In the genomic region with DNA sequence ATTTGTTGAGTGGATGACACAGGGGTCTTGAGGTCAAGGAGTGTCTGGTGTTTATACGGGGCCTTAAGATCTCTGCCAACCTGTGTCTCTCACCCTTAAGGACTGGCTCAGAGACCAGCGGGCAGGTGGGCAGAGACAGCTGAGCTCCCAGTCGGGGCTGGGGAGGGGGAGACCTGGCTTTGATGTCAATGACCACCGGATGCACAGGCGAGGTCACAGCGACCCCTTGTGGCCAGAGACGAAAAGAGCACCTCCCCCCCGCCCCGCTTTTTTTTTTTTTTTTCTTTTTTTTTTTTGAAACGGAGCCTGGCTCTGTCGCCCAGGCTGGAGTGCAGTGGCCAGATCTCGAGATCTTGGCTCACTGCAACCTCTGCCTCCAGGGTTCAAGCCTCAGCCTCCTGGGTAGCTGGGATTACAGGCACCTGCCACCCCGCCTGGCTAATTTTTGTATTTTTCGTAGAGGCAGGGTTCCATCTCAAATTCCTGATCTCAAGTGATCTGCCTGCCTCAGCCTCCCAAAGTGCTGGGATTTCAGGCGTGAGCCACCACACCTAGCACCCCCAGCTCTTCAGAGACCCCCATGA, we compare ENCODE assay signal across 9 cellular contexts. TPM values are rescaled to one million over a fixed set of nuclear protein-coding genes. Genes with fewer than 3 reads are reported as not detected.
A peak's percentile ranks its signal among the peaks of the same experiment; 100 is the strongest.
DNase-seq lines count a peak whose midpoint lies in the region; ATAC-seq, FAIRE-seq and TF ChIP-seq lines count a peak whose summit lies in the region.
"Had no signal": no experiment of that assay in that cellular context is flagged by ENCODE, and none has a peak within 500 bp of the region (broad histone marks: within the 10 kb centered on the region; RNA-seq: fewer than 3 reads in every experiment).

No MANE protein-coding gene starts in this region.

- peak; percentile 74 for TF ChIP-seq CTCF in SK-N-SH (IDR thresholded peaks at IDR 0.05)
- TF ChIP-seq CTCF in Loucy (conservative IDR thresholded peaks at IDR 0.05; ENCODE audit: low read length), result peak; percentile 70
- no peak for TF ChIP-seq CTCF in kidney (IDR thresholded peaks at IDR 0.05; ENCODE audit: borderline replicate concordance, extremely low read depth, insufficient read depth)
- peak; percentile 62 for TF ChIP-seq CTCF in upper lobe of right lung (IDR thresholded peaks at IDR 0.05)

- H3K27ac ChIP-seq in SK-N-SH (ENCODE audit: low read depth in 2 of 2, low read length in 1 of 2) (no peak overlapping the region), kidney (ENCODE audit: low read depth in 2 of 2, low read length in 2 of 2) (no peak overlapping the region), upper lobe of right lung (no peak overlapping the region)

- H3K9me2 ChIP-seq in SK-N-SH (no peaks in the 10 kb centered on the region), Loucy (replicated peaks; ENCODE audit: low read depth, low read length) (no peaks in the 10 kb centered on the region)

- no peak for FAIRE-seq in kidney (lab: Jason Lieb, UNC)

- H3F3A ChIP-seq in SK-N-SH (replicated peaks; ENCODE audit: insufficient read depth) (no peaks in the 10 kb centered on the region), Loucy (ENCODE audit: low read depth) (no peaks in the 10 kb centered on the region)

- H3K79me2 ChIP-seq in SK-N-SH (ENCODE audit: insufficient read depth), result no peaks in the 10 kb centered on the region
- no peaks in the 10 kb centered on the region for H3K79me2 ChIP-seq in Loucy (ENCODE audit: insufficient read depth, low read length)

- DNase-seq in SK-N-SH (peak; percentile 89), kidney (peak; percentile 43), upper lobe of right lung (no peak), putamen (ENCODE audit: low spot score) (no peak)
- peak; percentile 25 for DNase-seq in activated naive CD4-positive, alpha-beta T cell treated with anti-CD3 and anti-CD28 coated beads, Interleukin-2, amount 50 U/mL, for 16 hours

- H4K20me1 ChIP-seq in SK-N-SH (ENCODE audit: insufficient read depth) (peaks cover 10% of the 10 kb centered on the region; the same call in 1 of the 2 replicates), Loucy (ENCODE audit: insufficient read depth, low read length, poor library complexity, severe bottlenecking) (no peaks in the 10 kb centered on the region)

- CTCF ChIA-PET in SK-N-SH (lab: Yijun Ruan, JAX), result interaction anchor here (0.6 to 4.2 kb wide), 10 partner anchors 9 to 78 kb away, joined by 3 to 30 read pairs (median 4); no protein-coding TSS in a partner anchor

- no peak overlapping the region for H2AFZ ChIP-seq in SK-N-SH (ENCODE audit: low read depth)
- H2AFZ ChIP-seq in Loucy (ENCODE audit: low read length), result no peak overlapping the region

- H3K4me3 ChIP-seq in SK-N-SH (ENCODE audit: low read depth in 2 of 2, low read length in 1 of 2) (no peak overlapping the region; a peak in 1 of 4 replicates), Loucy (ENCODE audit: low read length, poor library complexity, severe bottlenecking) (no peak overlapping the region), kidney (ENCODE audit: low read length in 2 of 2) (no peak overlapping the region), upper lobe of right lung (no peak overlapping the region)

- WGBS in SK-N-SH (ENCODE audit: low lambda C conversion rate), result 35% methylated on average over 15 of the region's 15 CpGs

- H3K4me1 ChIP-seq in SK-N-SH (ENCODE audit: control insufficient read depth in 1 of 2, insufficient read depth in 2 of 2, low read depth in 1 of 2, low read length in 1 of 2) (no peaks in the 10 kb centered on the region; a peak in 1 of 4 replicates), Loucy (ENCODE audit: insufficient read depth, low read length, poor library complexity, severe bottlenecking) (no peaks in the 10 kb centered on the region), kidney (ENCODE audit: control insufficient read depth in 1 of 2, insufficient read depth in 1 of 2, low read depth in 1 of 2, low read length in 2 of 2) (no peaks in the 10 kb centered on the region), upper lobe of right lung (no peaks in the 10 kb centered on the region)

- POLR2A ChIA-PET in SK-N-SH (lab: Yijun Ruan, JAX), result interaction anchor here (0.5 kb wide), 1 partner anchor 150 kb away, joined by 3 read pairs; no protein-coding TSS in a partner anchor

- no peak for TF ChIP-seq EP300 in SK-N-SH (IDR thresholded peaks at IDR 0.05; ENCODE audit: borderline replicate concordance in 1 of 2, low read depth in 1 of 2, low read length in 1 of 2)

- ATAC-seq in SK-N-SH treated with all-trans-retinoic acid at 6 μM for 48 hours (no peak), upper lobe of right lung (peak; percentile 7), GM21381 (IDR thresholded peaks at IDR 0.05; ENCODE audit: unreplicated experiment) (no peak)
- ATAC-seq: naive thymus-derived CD8-positive, alpha-beta T cell had no signal

- intact Hi-C loops in kidney (cut with DNase I), result no loop called here
- intact Hi-C loops in upper lobe of right lung (cut with DNase I), result no loop called here

- TF ChIP-seq RAD21 in SK-N-SH (IDR thresholded peaks at IDR 0.05; ENCODE audit: low read length), result peak; percentile 63

- peaks cover 2 to 13% of the 10 kb centered on the region in 2 experiments for H3K36me3 ChIP-seq in SK-N-SH (replicated peaks in 1 of 2; ENCODE audit: control insufficient read depth in 1 of 2, insufficient read depth in 2 of 2, low read length in 1 of 2)
- no peaks in the 10 kb centered on the region for H3K36me3 ChIP-seq in Loucy (ENCODE audit: insufficient read depth, low read length)
- no peaks in the 10 kb centered on the region for H3K36me3 ChIP-seq in kidney (ENCODE audit: control insufficient read depth in 1 of 2, insufficient read depth in 2 of 2, low read length in 2 of 2)
- peaks cover under 1% of the 10 kb centered on the region for H3K36me3 ChIP-seq in upper lobe of right lung

- H3K9ac ChIP-seq in SK-N-SH (no peak overlapping the region), Loucy (ENCODE audit: low read depth, low read length, poor library complexity, severe bottlenecking) (no peak overlapping the region), kidney (ENCODE audit: low read length in 2 of 2) (no peak overlapping the region)

- H3K27me3 ChIP-seq in SK-N-SH (ENCODE audit: insufficient read depth), result no peaks in the 10 kb centered on the region
- no peaks in the 10 kb centered on the region for H3K27me3 ChIP-seq in Loucy (ENCODE audit: insufficient read depth, low read length, poor library complexity, severe bottlenecking)
- no peaks in the 10 kb centered on the region for H3K27me3 ChIP-seq in upper lobe of right lung

- H3K4me2 ChIP-seq in SK-N-SH, result no peak overlapping the region
- no peak overlapping the region for H3K4me2 ChIP-seq in Loucy (ENCODE audit: low read depth, low read length, poor library complexity, severe bottlenecking)

- H3K9me3 ChIP-seq in SK-N-SH, result no peaks in the 10 kb centered on the region
- H3K9me3 ChIP-seq in Loucy (ENCODE audit: insufficient read depth, low read depth, low read length), result no peaks in the 10 kb centered on the region
- H3K9me3 ChIP-seq in kidney (ENCODE audit: control insufficient read depth in 1 of 2, low read length in 2 of 2), result no peaks in the 10 kb centered on the region
- no peaks in the 10 kb centered on the region for H3K9me3 ChIP-seq in upper lobe of right lung

TF ChIP-seq in SK-N-SH, 30 proteins besides CTCF, POLR2A, EP300 and RAD21 (continues in another document):
- TF ChIP-seq SIN3A (IDR thresholded peaks at IDR 0.05; ENCODE audit: borderline replicate concordance, low read depth, low read length) (no peak), RCOR1 (IDR thresholded peaks at IDR 0.05; ENCODE audit: low read length) (no peak)
- TF ChIP-seq, protein P1, sequence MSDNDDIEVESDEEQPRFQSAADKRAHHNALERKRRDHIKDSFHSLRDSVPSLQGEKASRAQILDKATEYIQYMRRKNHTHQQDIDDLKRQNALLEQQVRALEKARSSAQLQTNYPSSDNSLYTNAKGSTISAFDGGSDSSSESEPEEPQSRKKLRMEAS (IDR thresholded peaks at IDR 0.05; ENCODE audit: low read depth), result no peak

TF ChIP-seq in SK-N-SH treated with all-trans-retinoic acid at 6 μM for 48 hours, 23 proteins besides CTCF, POLR2A, EP300 and RAD21:
- TF ChIP-seq SNAI2 (CRISPR knock-in tag; IDR thresholded peaks at IDR 0.05) (no peak), PPARA (CRISPR knock-in tag; IDR thresholded peaks at IDR 0.05; ENCODE audit: borderline replicate concordance) (no peak), ZNF70 (CRISPR knock-in tag; IDR thresholded peaks at IDR 0.05) (no peak), ESRRG (CRISPR knock-in tag; IDR thresholded peaks at IDR 0.05) (no peak), OSR1 (CRISPR knock-in tag; IDR thresholded peaks at IDR 0.05) (no peak)

RNA-seq across cellular contexts. Expression of a gene that starts 12.1 kb away (rescaled TPM):
- polyA plus RNA-seq in SK-N-SH (2012; rRNA removed) (0.19 and 0.26 TPM in 2 replicates), kidney (ENCODE audit: insufficient read depth, low read depth, low replicate concordance) (not detected)
- polyA plus RNA-seq in SK-N-SH (2012; cell fraction: cytosol; rRNA removed), result 0.04 TPM in 1 of 2 replicates, not detected in the other
- polyA plus RNA-seq in SK-N-SH (2012; cell fraction: nucleus; rRNA removed), result 1.5 and 1.8 TPM in 2 replicates
- total RNA-seq in kidney (0.22 TPM), upper lobe of right lung (not detected)
- polyA plus RNA-seq: naive thymus-derived CD8-positive, alpha-beta T cell had no signal

RNA-seq across cellular contexts. Expression of a gene that starts 13.4 kb away (rescaled TPM):
- polyA plus RNA-seq in SK-N-SH (2012; rRNA removed) (7.2 and 8.8 TPM in 2 replicates), kidney (ENCODE audit: insufficient read depth, low read depth, low replicate concordance) (5.2 TPM)
- polyA plus RNA-seq in SK-N-SH (2012; cell fraction: cytosol; rRNA removed), result 3.3 and 5.7 TPM in 2 replicates
- polyA plus RNA-seq in SK-N-SH (2012; cell fraction: nucleus; rRNA removed), result 17.0 and 23.2 TPM in 2 replicates
- total RNA-seq in kidney (8.4 TPM), upper lobe of right lung (8.5 TPM)

RNA-seq across cellular contexts. Expression of a gene that starts 29.9 kb away (rescaled TPM):
- polyA plus RNA-seq in SK-N-SH (2012; rRNA removed) (not detected in 2 replicates), kidney (ENCODE audit: insufficient read depth, low read depth, low replicate concordance) (not detected)
- not detected in 2 replicates for polyA plus RNA-seq in SK-N-SH (2012; cell fraction: cytosol; rRNA removed)
- polyA plus RNA-seq in SK-N-SH (2012; cell fraction: nucleus; rRNA removed), result not detected in 2 replicates
- total RNA-seq in kidney (not detected), upper lobe of right lung (not detected)
- total RNA-seq: naive thymus-derived CD8-positive, alpha-beta T cell had no signal
- polyA plus RNA-seq: naive thymus-derived CD8-positive, alpha-beta T cell had no signal

RNA-seq across cellular contexts. Expression of a gene that starts 29.9 kb away (rescaled TPM):
- polyA plus RNA-seq in SK-N-SH (2012; rRNA removed), result not detected in 2 replicates
- polyA plus RNA-seq in SK-N-SH (2012; cell fraction: cytosol; rRNA removed), result 0.01 TPM in 2 replicates
- polyA plus RNA-seq in SK-N-SH (2012; cell fraction: nucleus; rRNA removed), result not detected in 2 replicates
- 8.1 TPM for total RNA-seq in kidney
- polyA plus RNA-seq in kidney (ENCODE audit: insufficient read depth, low read depth, low replicate concordance), result 1.6 TPM
- 14.5 TPM for total RNA-seq in upper lobe of right lung

RNA-seq across cellular contexts. Expression of a gene that starts 47.3 kb away (rescaled TPM):
- not detected in 2 replicates for polyA plus RNA-seq in SK-N-SH (2012; rRNA removed)
- not detected in 2 replicates for polyA plus RNA-seq in SK-N-SH (2012; cell fraction: cytosol; rRNA removed)
- polyA plus RNA-seq in SK-N-SH (2012; cell fraction: nucleus; rRNA removed), result not detected in 2 replicates
- total RNA-seq in kidney, result 4.0 TPM
- 1.2 TPM for polyA plus RNA-seq in kidney (ENCODE audit: insufficient read depth, low read depth, low replicate concordance)
- total RNA-seq in upper lobe of right lung, result 11.0 TPM
- total RNA-seq: naive thymus-derived CD8-positive, alpha-beta T cell had no signal

Comparison
In these comparisons a context has a peak if more than half of its experiments do, and no peak if none do; other contexts are left out.
1. DNase-seq: peak in SK-N-SH (single experiment), activated naive CD4-positive, alpha-beta T cell treated with anti-CD3 and anti-CD28 coated beads, Interleukin-2, amount 50 U/mL, for 16 hours (single experiment) and kidney (single experiment); none in upper lobe of right lung (single experiment) and putamen (single experiment).